ENCODE assay signal across 8 cellular contexts in genomic region chr11:12235945-12236743, GRCh38.
A peak's percentile ranks its signal among the peaks of the same experiment; 100 is the strongest.
DNase-seq lines count a peak whose midpoint lies in the region; ATAC-seq and TF ChIP-seq lines count a peak whose summit lies in the region.

No MANE protein-coding gene starts in this region.

- TF ChIP-seq CTCF in omental fat pad (IDR thresholded peaks at IDR 0.05), result peak in 1 of 3 donors; percentile 27

- peaks cover 54% of the 10 kb centered on the region for H3K4me1 ChIP-seq in rectal smooth muscle tissue (ENCODE audit: control insufficient read depth, insufficient read depth, low read length)

- H3K9ac ChIP-seq in rectal smooth muscle tissue (ENCODE audit: low read length), result no peak overlapping the region

- H3K27me3 ChIP-seq in rectal smooth muscle tissue (ENCODE audit: control insufficient read depth, insufficient read depth, low read length), result no peaks in the 10 kb centered on the region

- peak; percentile 11 for DNase-seq in DMS114 treated with DMSO at 0.1 percent for 48 hours (lab: John Stamatoyannopoulos, UW; ENCODE audit: unreplicated experiment)
- DNase-seq in OCI-M1 (lab: John Stamatoyannopoulos, UW), result peak; percentile 78
- peak; percentile 54 for DNase-seq in activated naive CD4-positive, alpha-beta T cell treated with Interleukin-2 at 50 U/mL for 16 hours
- peak; percentile 45 for DNase-seq in globus pallidus (ENCODE audit: low spot score)
- DNase-seq in omental fat pad (ENCODE audit: low spot score), result no peak

- H3K4me3 ChIP-seq in rectal smooth muscle tissue (ENCODE audit: low read length), result no peak overlapping the region

- peak overlapping the region; percentile 86 for H3K27ac ChIP-seq in rectal smooth muscle tissue (ENCODE audit: low read depth, low read length)

- ATAC-seq in GM19372 (IDR thresholded peaks at IDR 0.05; ENCODE audit: low read depth, unreplicated experiment) (peak; percentile 67), HG03457 (IDR thresholded peaks at IDR 0.05; ENCODE audit: unreplicated experiment) (peak; percentile 62), omental fat pad (ENCODE audit: low FRiP score) (no peak)

- peaks cover 4% of the 10 kb centered on the region for H3K36me3 ChIP-seq in rectal smooth muscle tissue (ENCODE audit: control insufficient read depth, insufficient read depth, low read length)
